Comparison of ENCODE assay signal across 8 cellular contexts in genomic region chr14:70416717-70417349, GRCh38. TPM values are rescaled to one million over a fixed set of nuclear protein-coding genes. Genes with fewer than 3 reads are reported as not detected.
DNase-seq lines count a peak whose midpoint lies in the region; ATAC-seq and TF ChIP-seq lines count a peak whose summit lies in the region.

A gene with protein sequence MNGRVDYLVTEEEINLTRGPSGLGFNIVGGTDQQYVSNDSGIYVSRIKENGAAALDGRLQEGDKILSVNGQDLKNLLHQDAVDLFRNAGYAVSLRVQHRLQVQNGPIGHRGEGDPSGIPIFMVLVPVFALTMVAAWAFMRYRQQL (minus strand): TSS chr14:70417090. CDS start chr14:70416963, 127 bp downstream.

- CTCF ChIA-PET in Panc1 (lab: Charles Lee): no interaction called here

- peaks cover 2% of the 10 kb centered on the region for H3K27me3 Mint-ChIP-seq in activated T-helper 2 cell treated with anti-CD3 and anti-CD28 coated beads, Interferon-gamma antibody, Interleukin-2, Interleukin-4, amounts not matched to agents 10 μg/mL and 5 μg/mL and 100 μg/mL, durations not matched to agents 14 hours and 24 hours and 36 hours (ENCODE audit: low read depth)
- peaks cover 4 to 5% of the 10 kb centered on the region in 2 donors for H3K27me3 Mint-ChIP-seq in natural killer cell treated with Interleukin-12 subunit alpha and Interleukin-12 subunit beta and Interleukin-15 and Interleukin-18, amount 100 ng/mL, for 72 hours

- ATAC-seq in Panc1 (peak; percentile 100), GM19023 (IDR thresholded peaks at IDR 0.05; ENCODE audit: unreplicated experiment) (no peak)
- peak; percentile 20 to 65 for ATAC-seq in natural killer cell treated with Interleukin-12 subunit alpha and Interleukin-12 subunit beta and Interleukin-15 and Interleukin-18, amount 100 ng/mL, for 72 hours

- H3K27ac ChIP-seq in Panc1 (ENCODE audit: low read length): peak within 1 kb of the TSS; percentile 89

- in situ Hi-C loops in Panc1 (cut with HindIII; ENCODE audit: low pct_unique_long_range_greater_than_20kb, low sequenced_read_pairs): no loop called here

- H3K4me1 Mint-ChIP-seq in activated T-helper 2 cell treated with anti-CD3 and anti-CD28 coated beads, Interferon-gamma antibody, Interleukin-2, Interleukin-4, amounts not matched to agents 10 μg/mL and 5 μg/mL and 100 μg/mL, durations not matched to agents 14 hours and 24 hours and 36 hours (ENCODE audit: low read depth): peaks cover 13% of the 10 kb centered on the region
- H3K4me1 Mint-ChIP-seq in natural killer cell treated with Interleukin-12 subunit alpha and Interleukin-12 subunit beta and Interleukin-15 and Interleukin-18, amount 100 ng/mL, for 72 hours (ENCODE audit: low read depth in 2 of 2): peaks cover 17 to 19% of the 10 kb centered on the region in 2 donors

- H3K9me3 Mint-ChIP-seq in activated T-helper 2 cell treated with anti-CD3 and anti-CD28 coated beads, Interferon-gamma antibody, Interleukin-2, Interleukin-4, amounts not matched to agents 10 μg/mL and 5 μg/mL and 100 μg/mL, durations not matched to agents 14 hours and 24 hours and 36 hours: no peaks in the 10 kb centered on the region
- H3K9me3 Mint-ChIP-seq in natural killer cell treated with Interleukin-12 subunit alpha and Interleukin-12 subunit beta and Interleukin-15 and Interleukin-18, amount 100 ng/mL, for 72 hours: no peaks in the 10 kb centered on the region

- POLR2A ChIA-PET in Panc1 (lab: Charles Lee): no interaction called here

- TF ChIP-seq CTCF in Panc1 (IDR thresholded peaks at IDR 0.05) (no peak), fibroblast of villous mesenchyme (IDR thresholded peaks at IDR 0.05; ENCODE audit: insufficient read depth, low read depth, low read length) (no peak)

- intact Hi-C loops in Panc1 (cut with micrococcal nuclease; ENCODE audit: unreplicated experiment): no loop called here
- intact Hi-C loops in activated T-helper 2 cell treated with anti-CD3 and anti-CD28 coated beads, Interferon-gamma antibody, Interleukin-2, Interleukin-4, amounts not matched to agents 10 μg/mL and 5 μg/mL and 100 μg/mL, durations not matched to agents 14 hours and 24 hours and 36 hours (cut with micrococcal nuclease): no loop called here

- DNase-seq in HT1080 (ENCODE audit: low read depth): peak; percentile 83
- peak; percentile 30 for DNase-seq in Panc1 (ENCODE audit: low read depth, low spot score)
- peak; percentile 15 for DNase-seq in activated T-helper 2 cell treated with anti-CD3 and anti-CD28 coated beads, Interferon-gamma antibody, Interleukin-2, Interleukin-4, amounts not matched to agents 10 μg/mL and 5 μg/mL and 100 μg/mL, durations not matched to agents 14 hours and 24 hours and 36 hours (ENCODE audit: low spot score)
- peak; percentile 71 for DNase-seq in fibroblast of villous mesenchyme (ENCODE audit: low read depth)
- DNase-seq in natural killer cell treated with Interleukin-12 subunit alpha and Interleukin-12 subunit beta and Interleukin-15 and Interleukin-18, amount 100 ng/mL, for 72 hours (ENCODE audit: low spot score): peak; percentile 65
- DNase-seq in stimulated activated naive CD4-positive, alpha-beta T cell (lab: John Stamatoyannopoulos, UW): peak; percentile 16 to 53 (median 38)

- H3K4me3 Mint-ChIP-seq in activated T-helper 2 cell treated with anti-CD3 and anti-CD28 coated beads, Interferon-gamma antibody, Interleukin-2, Interleukin-4, amounts not matched to agents 10 μg/mL and 5 μg/mL and 100 μg/mL, durations not matched to agents 14 hours and 24 hours and 36 hours (ENCODE audit: low read depth): peak within 1 kb of the TSS; percentile 82
- peak within 1 kb of the TSS; percentile 94 for H3K4me3 Mint-ChIP-seq in natural killer cell treated with Interleukin-12 subunit alpha and Interleukin-12 subunit beta and Interleukin-15 and Interleukin-18, amount 100 ng/mL, for 72 hours

- no peaks in the 10 kb centered on the region for H3K27me3 ChIP-seq in Panc1 (ENCODE audit: control insufficient read depth, insufficient read depth, low read length)

- no TSS peak for BruUV-seq in Panc1 (replicated peaks; lab: Mats Ljungman, UMichigan)

- peaks cover 3% of the 10 kb centered on the region; the same call in 1 of the 2 replicates for H3K36me3 ChIP-seq in Panc1 (ENCODE audit: control insufficient read depth, insufficient read depth, low read length)

- H3K9me3 ChIP-seq in Panc1 (ENCODE audit: control insufficient read depth, insufficient read depth, low read depth, low read length): no peaks in the 10 kb centered on the region

- H3K4me1 ChIP-seq in Panc1 (ENCODE audit: control insufficient read depth, insufficient read depth, low read length): no peaks in the 10 kb centered on the region

- H3K27ac Mint-ChIP-seq in activated T-helper 2 cell treated with anti-CD3 and anti-CD28 coated beads, Interferon-gamma antibody, Interleukin-2, Interleukin-4, amounts not matched to agents 10 μg/mL and 5 μg/mL and 100 μg/mL, durations not matched to agents 14 hours and 24 hours and 36 hours: no peak within 1 kb of the TSS
- peak within 1 kb of the TSS; percentile 7 to 88 for H3K27ac Mint-ChIP-seq in natural killer cell treated with Interleukin-12 subunit alpha and Interleukin-12 subunit beta and Interleukin-15 and Interleukin-18, amount 100 ng/mL, for 72 hours

- peak within 1 kb of the TSS; percentile 74 for H3K4me3 ChIP-seq in GM08714 (ENCODE audit: low read length)
- peak within 1 kb of the TSS; percentile 94 for H3K4me3 ChIP-seq in Panc1 (ENCODE audit: low read depth in 2 of 2, low read length in 2 of 2)
- H3K4me3 ChIP-seq in fibroblast of villous mesenchyme (ENCODE audit: low read depth, low read length): peak within 1 kb of the TSS; percentile 87

- no peaks in the 10 kb centered on the region for H3K36me3 Mint-ChIP-seq in activated T-helper 2 cell treated with anti-CD3 and anti-CD28 coated beads, Interferon-gamma antibody, Interleukin-2, Interleukin-4, amounts not matched to agents 10 μg/mL and 5 μg/mL and 100 μg/mL, durations not matched to agents 14 hours and 24 hours and 36 hours (ENCODE audit: low read depth)
- no peaks in the 10 kb centered on the region for H3K36me3 Mint-ChIP-seq in natural killer cell treated with Interleukin-12 subunit alpha and Interleukin-12 subunit beta and Interleukin-15 and Interleukin-18, amount 100 ng/mL, for 72 hours

RNA-seq across cellular contexts. Expression of the gene that starts here (rescaled TPM):
- total RNA-seq in HT1080 (2014; rRNA removed; shearing (Covaris generic)): 28.4 and 33.3 TPM in 2 replicates
- polyA plus RNA-seq in HT1080 (2015; cell fraction: cytosol; rRNA removed): 24.4 and 28.1 TPM in 2 replicates
- 24.5 and 27.6 TPM in 2 replicates for polyA plus RNA-seq in HT1080 (2015; cell fraction: nucleus; rRNA removed)
- total RNA-seq in Panc1 (2021; ENCODE audit: unreplicated experiment) (13.6 TPM), fibroblast of villous mesenchyme (20.6 and 20.7 TPM in 2 replicates)
- 6.0 TPM for polyA plus RNA-seq in Panc1 (2012; ENCODE audit: insufficient read length)
- 0.69 and 0.98 TPM in 2 replicates for total RNA-seq in activated T-helper 2 cell treated with anti-CD3 and anti-CD28 coated beads, Interferon-gamma antibody, Interleukin-2, Interleukin-4, amounts not matched to agents 10 μg/mL and 5 μg/mL and 100 μg/mL, durations not matched to agents 14 hours and 24 hours and 36 hours
- 10 to 100 TPM in 1 of 2 donors, 1 to 10 TPM in 1; 4.9 to 10.8 TPM for total RNA-seq in natural killer cell treated with Interleukin-12 subunit alpha and Interleukin-12 subunit beta and Interleukin-15 and Interleukin-18, amount 100 ng/mL, for 72 hours

Comparison
In these comparisons a context has a peak if more than half of its experiments do, and no peak if none do; other contexts are left out.
1. Peak in DNase-seq in activated T-helper 2 cell treated with anti-CD3 and anti-CD28 coated beads, Interferon-gamma antibody, Interleukin-2, Interleukin-4, amounts not matched to agents 10 μg/mL and 5 μg/mL and 100 μg/mL, durations not matched to agents 14 hours and 24 hours and 36 hours; RNA of the gene not detected or under 1 TPM.
2. DNase-seq: peak in every context shown above with its lines; median percentile 83 in HT1080; 71 in fibroblast of villous mesenchyme; 65 in natural killer cell treated with Interleukin-12 subunit alpha and Interleukin-12 subunit beta and Interleukin-15 and Interleukin-18, amount 100 ng/mL, for 72 hours; 38 in stimulated activated naive CD4-positive, alpha-beta T cell; 30 in Panc1; 15 in activated T-helper 2 cell treated with anti-CD3 and anti-CD28 coated beads, Interferon-gamma antibody, Interleukin-2, Interleukin-4, amounts not matched to agents 10 μg/mL and 5 μg/mL and 100 μg/mL, durations not matched to agents 14 hours and 24 hours and 36 hours.